Comparison of ENCODE assay signal across 8 cellular contexts in genomic region chr16:48538746-48539484, GRCh38.
DNase-seq lines count a peak whose midpoint lies in the region; TF ChIP-seq lines count a peak whose summit lies in the region.

No MANE protein-coding gene starts in this region.

- peak; percentile 23 for TF ChIP-seq CTCF in GM10248 (IDR thresholded peaks at IDR 0.05; ENCODE audit: control extremely low read depth, extremely low read depth, low read depth, missing control alignments)
- peak in 4 of 6 experiments; percentile 11 to 48 (median 34) for TF ChIP-seq CTCF in Peyer's patch (IDR thresholded peaks at IDR 0.05)
- peak; percentile 65 for TF ChIP-seq CTCF in retinal pigment epithelial cell (conservative IDR thresholded peaks at IDR 0.05; ENCODE audit: low read depth, low read length)
- TF ChIP-seq CTCF in GM20000 (IDR thresholded peaks at IDR 0.05; ENCODE audit: extremely low read depth, missing control alignments), result no peak

- peaks cover 0 to 24% (median 12%) of the 10 kb centered on the region in 4 donors for H3K4me1 ChIP-seq in Peyer's patch
- H3K4me1 ChIP-seq in esophagus (ENCODE audit: control insufficient read depth in 2 of 2, insufficient read depth in 2 of 2, low read length in 1 of 2), result peaks cover 17 to 38% of the 10 kb centered on the region in 2 donors

- H3K27ac ChIP-seq in Peyer's patch (no peak overlapping the region), esophagus (ENCODE audit: low read depth in 2 of 2, low read length in 1 of 2) (peak overlapping the region; percentile 77 to 90)

- no peaks in the 10 kb centered on the region for H3K9me3 ChIP-seq in Peyer's patch
- no peaks in the 10 kb centered on the region for H3K9me3 ChIP-seq in esophagus (ENCODE audit: control insufficient read depth in 2 of 2, insufficient read depth in 1 of 2, low read depth in 1 of 2, low read length in 1 of 2)

- H3K4me3 ChIP-seq in Peyer's patch (no peak overlapping the region), esophagus (ENCODE audit: low read depth in 1 of 2, low read length in 2 of 2) (no peak overlapping the region), retinal pigment epithelial cell (ENCODE audit: low read length) (no peak overlapping the region)

- DNase-seq in GM10248 (ENCODE audit: extremely low spot score) (no peak), Peyer's patch (peak in 1 of 3 donors; percentile 49), retinal pigment epithelial cell (ENCODE audit: low read depth) (no peak), cerebellar cortex (ENCODE audit: low spot score) (no peak), NCI-H2171 treated with DMSO at 0.1 percent for 48 hours (lab: John Stamatoyannopoulos, UW) (no peak), GM20000 (ENCODE audit: low spot score) (no peak)
- no peak for DNase-seq in stimulated activated CD4-positive, alpha-beta T cell treated with anti-CD3 and anti-CD28 coated beads, Interleukin-12 subunit alpha, Interleukin-12 subunit beta, amount 100 ng/mL, for 4 hours

- CTCF ChIA-PET in GM10248 (lab: Yijun Ruan, JAX), result interaction anchor here (1.1 kb wide), 2 partner anchors 84 to 185 kb away, joined by 4 to 5 read pairs; no protein-coding TSS in a partner anchor

- H3K27me3 ChIP-seq in Peyer's patch (no peaks in the 10 kb centered on the region), esophagus (ENCODE audit: control insufficient read depth in 1 of 2, insufficient read depth in 2 of 2, low read length in 2 of 2) (no peaks in the 10 kb centered on the region)

- POLR2A ChIA-PET in GM10248 (lab: Yijun Ruan, JAX), result no interaction called here

- WGBS in esophagus, 2 donors, result 77 to 80% methylated on average over 15 of the region's 15 CpGs

- no peak for TF ChIP-seq POLR2A in Peyer's patch (IDR thresholded peaks at IDR 0.05)

- H3K36me3 ChIP-seq in Peyer's patch (peaks cover 0 to 38% (median 0%) of the 10 kb centered on the region in 3 donors), esophagus (ENCODE audit: control insufficient read depth in 2 of 2, insufficient read depth in 2 of 2, low read length in 1 of 2) (peaks cover 11 to 37% of the 10 kb centered on the region in 2 donors)

Comparison
In these comparisons a context has a peak if more than half of its experiments do, and no peak if none do; other contexts are left out.
1. H3K27ac ChIP-seq: peak in esophagus (2 of 2); none in Peyer's patch (0 of 4).